Comparison of ENCODE assay signal across 8 cellular contexts in the genomic region with DNA sequence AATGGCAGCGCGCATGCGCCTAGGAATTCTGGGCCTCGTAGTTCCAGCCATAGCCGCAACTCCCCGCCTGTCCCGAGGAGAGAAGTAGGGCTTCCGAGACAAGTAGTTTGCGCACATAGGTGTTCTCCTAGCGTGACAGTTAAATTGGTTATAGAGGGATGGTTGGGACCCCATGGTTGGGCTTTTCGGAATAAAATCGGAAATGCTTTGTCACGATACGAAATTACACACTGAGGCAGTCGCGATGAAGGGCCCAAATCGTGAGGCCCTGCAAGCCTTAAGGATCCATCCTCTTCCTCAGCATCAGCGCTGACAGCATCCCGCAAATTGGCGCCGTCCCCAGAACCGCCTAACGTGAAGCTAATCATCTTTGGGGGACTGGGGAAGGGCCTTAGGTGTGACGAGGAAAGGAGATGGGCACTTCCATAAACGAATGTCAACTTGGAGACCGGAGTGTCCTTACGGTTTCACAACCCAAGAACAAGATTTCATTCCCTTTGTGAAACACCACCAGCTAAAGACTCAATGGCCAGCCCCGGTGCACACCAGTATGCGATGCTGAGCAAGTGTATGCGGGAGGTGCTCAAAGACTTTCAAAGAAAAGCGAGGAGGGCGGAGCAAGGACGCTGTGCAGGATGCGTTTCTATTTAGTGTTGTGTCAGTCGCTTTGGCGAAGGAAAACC. TPM values are rescaled to one million over a fixed set of nuclear protein-coding genes. Genes with fewer than 3 reads are reported as not detected.
DNase-seq lines count a peak whose midpoint lies in the region; ATAC-seq and TF ChIP-seq lines count a peak whose summit lies in the region.

No MANE protein-coding gene starts in this region.

- TF ChIP-seq RAD21 in Ishikawa (IDR thresholded peaks at IDR 0.05; ENCODE audit: low read depth) = no peak

- H3K9me3 Mint-ChIP-seq in naive thymus-derived CD8-positive, alpha-beta T cell = no peaks in the 10 kb centered on the region

- DNase-seq in EH (ENCODE audit: low read depth) = peak; percentile 31
- DNase-seq in activated CD8-positive, alpha-beta memory T cell treated with anti-CD3 and anti-CD28 coated beads, Interleukin-2, amount 50 U/mL, for 48 hours = peak; percentile 73
- DNase-seq in erythroblast (lab: John Stamatoyannopoulos, UW) = peak in 1 of 2 experiments; percentile 62
- DNase-seq in naive thymus-derived CD8-positive, alpha-beta T cell = peak in 9 of 10 donors; percentile 8 to 67 (median 33)
- DNase-seq in superior temporal gyrus (ENCODE audit: extremely low spot score) = peak; percentile 75
- no peak for DNase-seq in RKO (ENCODE audit: low spot score)

- H3K27ac Mint-ChIP-seq in naive thymus-derived CD8-positive, alpha-beta T cell = peak overlapping the region; percentile 89 to 98 (median 92)

- no peaks in the 10 kb centered on the region for H3K27me3 Mint-ChIP-seq in naive thymus-derived CD8-positive, alpha-beta T cell

- TF ChIP-seq EP300 in Ishikawa (IDR thresholded peaks at IDR 0.05; ENCODE audit: borderline replicate concordance) = no peak

- peaks cover 20 to 38% (median 29%) of the 10 kb centered on the region in 4 donors for H3K4me1 Mint-ChIP-seq in naive thymus-derived CD8-positive, alpha-beta T cell

- peak; percentile 43 for TF ChIP-seq POLR2A in erythroblast (IDR thresholded peaks at IDR 0.05; ENCODE audit: low read length)

- no peaks in the 10 kb centered on the region for H3K36me3 Mint-ChIP-seq in naive thymus-derived CD8-positive, alpha-beta T cell

- H3K4me3 Mint-ChIP-seq in naive thymus-derived CD8-positive, alpha-beta T cell = peak overlapping the region; percentile 91 to 99 (median 96)

- POLR2A ChIA-PET in naive thymus-derived CD8-positive, alpha-beta T cell (lab: Charles Lee) = no interaction called here

- peak; percentile 27 to 34 for ATAC-seq in naive thymus-derived CD8-positive, alpha-beta T cell
- ATAC-seq in HG03520 (IDR thresholded peaks at IDR 0.05; ENCODE audit: unreplicated experiment) = no peak

TF ChIP-seq in Ishikawa, 13 proteins besides CTCF, POLR2A, EP300 and RAD21:
- TF ChIP-seq, protein P1, sequence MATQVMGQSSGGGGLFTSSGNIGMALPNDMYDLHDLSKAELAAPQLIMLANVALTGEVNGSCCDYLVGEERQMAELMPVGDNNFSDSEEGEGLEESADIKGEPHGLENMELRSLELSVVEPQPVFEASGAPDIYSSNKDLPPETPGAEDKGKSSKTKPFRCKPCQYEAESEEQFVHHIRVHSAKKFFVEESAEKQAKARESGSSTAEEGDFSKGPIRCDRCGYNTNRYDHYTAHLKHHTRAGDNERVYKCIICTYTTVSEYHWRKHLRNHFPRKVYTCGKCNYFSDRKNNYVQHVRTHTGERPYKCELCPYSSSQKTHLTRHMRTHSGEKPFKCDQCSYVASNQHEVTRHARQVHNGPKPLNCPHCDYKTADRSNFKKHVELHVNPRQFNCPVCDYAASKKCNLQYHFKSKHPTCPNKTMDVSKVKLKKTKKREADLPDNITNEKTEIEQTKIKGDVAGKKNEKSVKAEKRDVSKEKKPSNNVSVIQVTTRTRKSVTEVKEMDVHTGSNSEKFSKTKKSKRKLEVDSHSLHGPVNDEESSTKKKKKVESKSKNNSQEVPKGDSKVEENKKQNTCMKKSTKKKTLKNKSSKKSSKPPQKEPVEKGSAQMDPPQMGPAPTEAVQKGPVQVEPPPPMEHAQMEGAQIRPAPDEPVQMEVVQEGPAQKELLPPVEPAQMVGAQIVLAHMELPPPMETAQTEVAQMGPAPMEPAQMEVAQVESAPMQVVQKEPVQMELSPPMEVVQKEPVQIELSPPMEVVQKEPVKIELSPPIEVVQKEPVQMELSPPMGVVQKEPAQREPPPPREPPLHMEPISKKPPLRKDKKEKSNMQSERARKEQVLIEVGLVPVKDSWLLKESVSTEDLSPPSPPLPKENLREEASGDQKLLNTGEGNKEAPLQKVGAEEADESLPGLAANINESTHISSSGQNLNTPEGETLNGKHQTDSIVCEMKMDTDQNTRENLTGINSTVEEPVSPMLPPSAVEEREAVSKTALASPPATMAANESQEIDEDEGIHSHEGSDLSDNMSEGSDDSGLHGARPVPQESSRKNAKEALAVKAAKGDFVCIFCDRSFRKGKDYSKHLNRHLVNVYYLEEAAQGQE (IDR thresholded peaks at IDR 0.05; ENCODE audit: low read depth) = no peak
- TF ChIP-seq, protein P2, sequence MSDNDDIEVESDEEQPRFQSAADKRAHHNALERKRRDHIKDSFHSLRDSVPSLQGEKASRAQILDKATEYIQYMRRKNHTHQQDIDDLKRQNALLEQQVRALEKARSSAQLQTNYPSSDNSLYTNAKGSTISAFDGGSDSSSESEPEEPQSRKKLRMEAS (IDR thresholded peaks at IDR 0.05) = 0 out of 2 replicates have a peak, but pooled peaks have one; percentile 4

RNA-seq across cellular contexts. Expression of a gene that starts 0.6 kb away (rescaled TPM):
- total RNA-seq in naive thymus-derived CD8-positive, alpha-beta T cell = 10 to 100 TPM; 28.9 to 32.1 TPM
- 10 to 100 TPM; 11.2 to 13.4 (median 13.1) TPM for polyA plus RNA-seq in naive thymus-derived CD8-positive, alpha-beta T cell
